In the genomic region with DNA sequence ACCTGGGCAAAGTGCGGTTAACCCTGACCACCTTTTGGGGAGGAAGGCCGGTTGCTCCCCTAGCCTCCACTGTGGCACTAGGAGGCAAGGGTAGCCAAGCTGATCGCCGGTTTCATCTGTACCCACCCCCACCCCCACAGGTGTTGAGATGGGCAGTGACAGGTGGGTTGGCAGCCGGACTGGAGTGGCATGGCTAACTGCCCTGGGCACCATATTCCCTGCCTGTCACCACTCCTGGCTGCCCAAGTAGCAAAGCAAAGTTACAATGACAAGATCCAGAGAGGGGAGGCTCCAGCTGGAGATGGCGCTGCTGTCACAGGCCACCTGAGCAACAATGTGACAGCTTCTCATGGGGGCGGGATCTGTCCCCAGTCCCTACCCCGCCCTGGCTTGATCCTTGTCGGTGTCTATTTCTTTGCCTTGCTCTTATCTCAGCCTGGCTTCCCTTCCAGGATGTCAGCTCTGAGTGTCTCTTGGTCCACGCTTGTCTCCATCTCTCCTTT, we compare ENCODE assay signal across 17 cellular contexts. TPM values are rescaled to one million over a fixed set of nuclear protein-coding genes. Genes with fewer than 3 reads are reported as not detected.
A peak's percentile ranks its signal among the peaks of the same experiment; 100 is the strongest.
DNase-seq lines count a peak whose midpoint lies in the region; ATAC-seq, FAIRE-seq and TF ChIP-seq lines count a peak whose summit lies in the region.
"Had no signal": no experiment of that assay in that cellular context is flagged by ENCODE, and none has a peak within 500 bp of the region (broad histone marks: within the 10 kb centered on the region; RNA-seq: fewer than 3 reads in every experiment).

No MANE protein-coding gene starts in this region.

- H3K27me3 ChIP-seq in BLaER1 (peaks cover 40% of the 10 kb centered on the region), H1 (replicated peaks in 1 of 4; ENCODE audit: control insufficient read depth in 3 of 4, extremely low read depth in 1 of 4, insufficient read depth in 3 of 4, low read length in 3 of 4) (peaks cover 28 to 54% (median 49%) of the 10 kb centered on the region in 4 experiments), ovary (no peaks in the 10 kb centered on the region)

- H3K36me3 ChIP-seq in BLaER1 (no peaks in the 10 kb centered on the region), H1 (ENCODE audit: control insufficient read depth in 2 of 4, insufficient read depth in 4 of 4, low read length in 3 of 4) (no peaks in the 10 kb centered on the region), ovary (no peaks in the 10 kb centered on the region)
- H3K36me3 ChIP-seq: adrenal gland had no signal

- H2AFZ ChIP-seq in H1 (ENCODE audit: low read length), result no peak overlapping the region

- no peaks in the 10 kb centered on the region for H3K9me3 ChIP-seq in BLaER1
- H3K9me3 ChIP-seq in H1 (ENCODE audit: insufficient read depth in 2 of 2, low read depth in 1 of 2, low read length in 1 of 2), result no peaks in the 10 kb centered on the region; a peak in 1 of 4 replicates
- H3K9me3 ChIP-seq in ovary, result no peaks in the 10 kb centered on the region
- H3K9me3 ChIP-seq: adrenal gland had no signal

- FAIRE-seq in H1 (lab: Jason Lieb, UNC) (no peak), HTR-8/SVneo (lab: Jason Lieb, UNC) (no peak)
- FAIRE-seq: frontal cortex had no signal

- TF ChIP-seq EP300 in H1 (IDR thresholded peaks at IDR 0.05; ENCODE audit: borderline replicate concordance in 1 of 2, low read depth in 2 of 2, low read length in 2 of 2) (no peak), ovary (IDR thresholded peaks at IDR 0.05) (no peak)

- H4K20me1 ChIP-seq in BLaER1 (no peaks in the 10 kb centered on the region), H1 (replicated peaks in 1 of 2; ENCODE audit: control insufficient read depth in 1 of 2, insufficient read depth in 2 of 2, low read length in 2 of 2) (peaks cover 4 to 5% of the 10 kb centered on the region in 2 experiments)

- no peak overlapping the region for H4K8ac ChIP-seq in H1 (ENCODE audit: extremely low read depth, insufficient read depth, low read length)

- H3K79me1 ChIP-seq in H1 (ENCODE audit: low read depth, low read length), result no peaks in the 10 kb centered on the region

- 88% methylated on average over 3 of the region's 10 CpGs; no CpG with 5 or more reads in 1 of the 2 experiments for WGBS in H1 (ENCODE audit: extremely low coverage in 1 of 2, insufficient coverage in 1 of 2, insufficient read length in 1 of 2, insufficient replicate concordance in 2 of 2, low coverage in 1 of 2, low lambda C conversion rate in 2 of 2, missing lambda C conversion rate in 1 of 2), 2 experiments
- 61 to 76% (median 71%) methylated on average over 9 to 10 of the region's 10 CpGs for WGBS in ovary, 3 donors

- H3K23ac ChIP-seq in H1 (ENCODE audit: insufficient read length), result no peak overlapping the region

- peaks cover 16% of the 10 kb centered on the region; the same call in 1 of the 2 replicates for H3K23me2 ChIP-seq in H1 (ENCODE audit: low read depth, low read length)

- H2BK5ac ChIP-seq in H1 (ENCODE audit: low read depth, low read length), result no peak overlapping the region

- H3K56ac ChIP-seq in H1 (replicated peaks; ENCODE audit: insufficient read length, low read depth, low read length), result no peak overlapping the region

- no peak overlapping the region for H2BK120ac ChIP-seq in H1 (replicated peaks; ENCODE audit: low read depth, low read length)

- H2AK5ac ChIP-seq in H1 (ENCODE audit: low read depth, low read length), result no peak overlapping the region

- no peak overlapping the region for H2BK20ac ChIP-seq in H1 (ENCODE audit: low read length)

- H3K14ac ChIP-seq in H1 (ENCODE audit: insufficient read length), result no peak overlapping the region

- TF ChIP-seq CTCF in H1 (IDR thresholded peaks at IDR 0.05; ENCODE audit: control extremely low read depth in 1 of 3, insufficient read depth in 1 of 3, low read depth in 1 of 3, low read length in 3 of 3) (no peak), ovary (IDR thresholded peaks at IDR 0.05) (no peak)

- no peak overlapping the region for H2BK12ac ChIP-seq in H1 (ENCODE audit: low read depth, low read length)

- no peak overlapping the region for H3K18ac ChIP-seq in H1 (ENCODE audit: extremely low read depth, low read length)

- H3K9ac ChIP-seq in BLaER1, result no peak overlapping the region
- H3K9ac ChIP-seq in H1 (replicated peaks in 1 of 4; ENCODE audit: extremely low read depth in 1 of 4, low read depth in 3 of 4, low read length in 3 of 4), result no peak overlapping the region

- no peak overlapping the region for H3K4ac ChIP-seq in H1 (replicated peaks; ENCODE audit: insufficient read length, low read depth, low read length)

- no peak overlapping the region for H4K91ac ChIP-seq in H1 (replicated peaks; ENCODE audit: insufficient read length, low read length)

- H4K5ac ChIP-seq in H1 (ENCODE audit: insufficient read length, low read depth, low read length), result no peak overlapping the region

- TF ChIP-seq POLR2A in H1 (IDR thresholded peaks at IDR 0.05; ENCODE audit: control extremely low read depth in 1 of 2, low read depth in 2 of 2, low read length in 2 of 2) (no peak), ovary (IDR thresholded peaks at IDR 0.05) (no peak)

- DNase-seq in H1 (ENCODE audit: low read depth in 1 of 2, low spot score in 2 of 2) (no peak), ovary (no peak), HTR-8/SVneo (ENCODE audit: insufficient read length, low spot score) (no peak), activated gamma-delta T cell (lab: John Stamatoyannopoulos, UW) (no peak)
- no peak for DNase-seq in stimulated activated CD4-positive, alpha-beta T cell treated with anti-CD3 and anti-CD28 coated beads, Interleukin-2, amount 100 ng/mL, for 48 hours
- DNase-seq: activated CD4-positive, alpha-beta memory T cell treated with anti-CD3 and anti-CD28 coated beads for 36 hours; adrenal gland; GF-D8; left colon; NCI-H1930; OCI-M1; stimulated activated naive CD4-positive, alpha-beta T cell; SW 1271 had no signal

- H3K4me1 ChIP-seq in BLaER1, result peaks cover 20% of the 10 kb centered on the region
- peaks cover 0 to 14% (median 2%) of the 10 kb centered on the region in 4 experiments; a peak in 4 of 7 replicates for H3K4me1 ChIP-seq in H1 (replicated peaks in 1 of 4; ENCODE audit: control insufficient read depth in 3 of 4, insufficient read depth in 4 of 4, low read length in 3 of 4)
- H3K4me1 ChIP-seq in ovary (ENCODE audit: insufficient read depth), result peaks cover 8% of the 10 kb centered on the region

- ATAC-seq in GM18511 (IDR thresholded peaks at IDR 0.05; ENCODE audit: unreplicated experiment), result peak; percentile 19
- ATAC-seq in esophagus mucosa, result no peak
- ATAC-seq: left colon had no signal

- no peak overlapping the region for H3K4me3 ChIP-seq in BLaER1
- peak overlapping the region; percentile 60 to 75 (median 62); a peak in 5 of 8 replicates for H3K4me3 ChIP-seq in H1 (ENCODE audit: extremely low read depth in 1 of 4, insufficient read depth in 2 of 4, low read depth in 3 of 4, low read length in 4 of 4)
- peak overlapping the region; percentile 54 for H3K4me3 ChIP-seq in ovary

- TF ChIP-seq RAD21 in H1 (IDR thresholded peaks at IDR 0.05 in 1 of 2, conservative IDR thresholded peaks at IDR 0.05 in 1 of 2; ENCODE audit: low read depth in 2 of 2, low read length in 2 of 2), result no peak

- H3K4me2 ChIP-seq in BLaER1 (peak overlapping the region; percentile 99; the same call in 1 of the 2 replicates), H1 (ENCODE audit: insufficient read depth in 1 of 2, low read depth in 2 of 2, low read length in 2 of 2) (peak overlapping the region; percentile 79 to 98)

- intact Hi-C loops in ovary (cut with DNase I), result loop anchor here in 1 of 4 donors (10.0 kb wide), 1 partner anchor 349 kb away; no protein-coding TSS in a partner anchor

- H3K27ac ChIP-seq in BLaER1 (no peak overlapping the region), H1 (ENCODE audit: low read depth, low read length) (no peak overlapping the region), ovary (no peak overlapping the region)
- H3K27ac ChIP-seq: adrenal gland had no signal

- no peak overlapping the region for H2BK15ac ChIP-seq in H1 (ENCODE audit: low read length)

- no peaks in the 10 kb centered on the region for H3K79me2 ChIP-seq in H1 (ENCODE audit: control insufficient read depth in 1 of 2, insufficient read depth in 2 of 2, low read length in 2 of 2)

- POLR2A ChIA-PET in H1 (lab: Charles Lee; ENCODE audit: partially characterized antibody), result interaction anchor here (1.1 kb wide), 1 partner anchor 12 kb away, joined by 3 read pairs; no protein-coding TSS in a partner anchor

- CTCF ChIA-PET in H1 (lab: Charles Lee; ENCODE audit: partially characterized antibody), result interaction anchor here (1.0 to 1.4 kb wide), 3 partner anchors 11 to 33 kb away, joined by 3 to 4 read pairs (median 4); partner anchors contain the start of gene BMS1

TF ChIP-seq in H1, 55 proteins besides CTCF, POLR2A, EP300 and RAD21:
- peak; percentile 1 for TF ChIP-seq RNF2 (IDR thresholded peaks at IDR 0.05; ENCODE audit: borderline replicate concordance, low read depth, low read length, missing control alignments, poor library complexity, severe bottlenecking)
- TF ChIP-seq ZNF274 (IDR thresholded peaks at IDR 0.05; ENCODE audit: borderline replicate concordance, extremely low read depth, low read length), result no peak

RNA-seq across cellular contexts. Expression of gene BMS1, which starts 27.0 kb away (rescaled TPM):
- total RNA-seq in H1 (2021; fragmentation: NEBNext Ultra II Directional; extraction: Animal tissue kit (Norgen Biotek cat#: 25700)), result 34.6 and 35.0 TPM in 2 replicates
- 3.7 and 3.8 TPM in 2 replicates for polyA plus RNA-seq in H1 (2011; rRNA removed)
- 8.9 TPM for polyA plus RNA-seq in H1 (2011; cell fraction: cytosol; rRNA removed)
- 4.3 TPM for polyA plus RNA-seq in H1 (2011; cell fraction: nucleus; rRNA removed)
- 27.0 to 38.8 TPM (median 30.4 TPM) in 4 replicates for polyA plus RNA-seq in H1 (2012, experiment 1 of 2)
- polyA plus RNA-seq in H1 (2012, experiment 2 of 2), result 1.9 TPM
- polyA plus RNA-seq in H1 (2013, experiment 1 of 2), result 19.3 TPM
- 18.9 TPM for polyA plus RNA-seq in H1 (2013, experiment 2 of 2)
- 9.8 and 11.1 TPM in 2 replicates for polyA minus RNA-seq in H1 (2011; rRNA and poly(A)+ RNA removed)
- 11.5 TPM for polyA minus RNA-seq in H1 (2011; cell fraction: cytosol; rRNA and poly(A)+ RNA removed)
- 8.8 TPM for polyA minus RNA-seq in H1 (2011; cell fraction: nucleus; rRNA and poly(A)+ RNA removed)
- 10 to 100 TPM; 10.0 to 16.0 (median 14.1) TPM for total RNA-seq in ovary
- 10 to 100 TPM in 1 of 2 donors, 1 to 10 TPM in 1; 8.4 to 13.3 TPM for polyA plus RNA-seq in ovary
- total RNA-seq in esophagus mucosa, result 10.0 TPM
